ENCODE assay signal across 9 cellular contexts in the genomic region with DNA sequence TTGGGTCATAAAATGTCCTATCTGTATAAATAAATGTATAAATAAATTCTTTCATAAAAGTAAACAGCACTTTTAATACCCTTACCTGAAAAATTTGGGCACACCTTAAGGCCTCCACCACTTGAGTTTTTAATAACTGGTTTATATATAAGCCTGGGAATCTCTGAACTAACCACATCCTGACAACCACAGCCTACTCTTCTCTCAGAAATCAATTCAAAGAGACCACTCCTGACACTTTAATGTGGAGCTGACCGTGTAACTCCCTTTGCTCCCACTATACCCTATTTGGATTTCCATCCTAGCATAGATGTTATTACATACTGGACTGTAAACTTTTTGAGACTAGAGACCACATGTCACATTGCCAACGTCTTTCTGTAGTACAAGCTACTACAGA. TPM values are rescaled to one million over a fixed set of nuclear protein-coding genes. Genes with fewer than 3 reads are reported as not detected.
DNase-seq lines count a peak whose midpoint lies in the region; ATAC-seq, FAIRE-seq and TF ChIP-seq lines count a peak whose summit lies in the region.
"Had no signal": no experiment of that assay in that cellular context is flagged by ENCODE, and none has a peak within 500 bp of the region (broad histone marks: within the 10 kb centered on the region; RNA-seq: fewer than 3 reads in every experiment).

No MANE protein-coding gene starts in this region.

- no peak overlapping the region for H2AFZ ChIP-seq in K562 (ENCODE audit: low read depth, low read length)

- H3K27me3 ChIP-seq in heart right ventricle (no peaks in the 10 kb centered on the region), K562 (ENCODE audit: control insufficient read depth in 2 of 2, insufficient read depth in 2 of 2, low read length in 2 of 2) (no peaks in the 10 kb centered on the region), lower lobe of right lung (ENCODE audit: low read depth) (no peaks in the 10 kb centered on the region), uterus (no peaks in the 10 kb centered on the region), ovary (no peaks in the 10 kb centered on the region), MG63 (no peaks in the 10 kb centered on the region)

- H3K36me3 ChIP-seq in heart right ventricle, result no peaks in the 10 kb centered on the region
- 0 out of 3 replicates have a peak, but pooled peaks cover 5% of the 10 kb centered on the region for H3K36me3 ChIP-seq in K562 (ENCODE audit: control insufficient read depth, insufficient read depth, low read length)
- H3K36me3 ChIP-seq in lower lobe of right lung, result no peaks in the 10 kb centered on the region
- H3K36me3 ChIP-seq in uterus, result no peaks in the 10 kb centered on the region
- H3K36me3 ChIP-seq in ovary, result no peaks in the 10 kb centered on the region
- H3K36me3 ChIP-seq in MG63, result no peaks in the 10 kb centered on the region

- H3K9me3 ChIP-seq in heart right ventricle (no peaks in the 10 kb centered on the region), K562 (replicated peaks; ENCODE audit: control insufficient read depth, insufficient read depth, low read depth, low read length) (0 out of 2 replicates have a peak, but pooled peaks cover 3% of the 10 kb centered on the region), lower lobe of right lung (no peaks in the 10 kb centered on the region), uterus (no peaks in the 10 kb centered on the region), ovary (no peaks in the 10 kb centered on the region), MG63 (no peaks in the 10 kb centered on the region)

- H3K9me1 ChIP-seq in K562 (ENCODE audit: control insufficient read depth, insufficient read depth, low read length), result no peaks in the 10 kb centered on the region

- H3K4me2 ChIP-seq in K562 (ENCODE audit: insufficient read depth, low read length), result peak overlapping the region; percentile 44

- TF ChIP-seq RAD21 in K562 (CRISPR knock-in tag; conservative IDR thresholded peaks at IDR 0.05 in 1 of 2, IDR thresholded peaks at IDR 0.05 in 1 of 2), result no peak

- peak overlapping the region in 1 of 2 experiments; percentile 82; a peak in 2 of 4 replicates for H3K9ac ChIP-seq in K562 (ENCODE audit: insufficient read depth in 1 of 2, low read depth in 2 of 2, low read length in 2 of 2)

- intact Hi-C loops in heart right ventricle (cut with DNase I) (loop anchor here in 6 of 10 donors (5.0 to 10.0 kb wide), 7 partner anchors 169 to 647 kb away; partner anchors contain the start of gene CPEB2 (in 1 of the 6)), left ventricle myocardium superior (cut with micrococcal nuclease) (loop anchor here (10.0 kb wide), 1 partner anchor 167 kb away; no protein-coding TSS in a partner anchor), K562 (cut with micrococcal nuclease) (loop anchor here (5.0 to 10.0 kb wide), 5 partner anchors 66 to 647 kb away; partner anchors contain the start of genes CPEB2 and TAPT1), lower lobe of right lung (cut with DNase I) (no loop called here), uterus (cut with DNase I; ENCODE audit: low total_unique reads) (no loop called here), ovary (cut with DNase I) (loop anchor here in 3 of 4 donors (10.0 kb wide), 2 partner anchors 177 to 647 kb away; partner anchors contain the start of gene CPEB2 (in 1 of the 3))

- TF ChIP-seq EP300 in K562 (IDR thresholded peaks at IDR 0.05; ENCODE audit: low read length) (no peak), ovary (IDR thresholded peaks at IDR 0.05) (no peak)

- peaks cover 80% of the 10 kb centered on the region for H3K79me2 ChIP-seq in K562 (ENCODE audit: control insufficient read depth, insufficient read depth, low read length)

- DNase-seq in heart right ventricle, result no peak
- DNase-seq in left ventricle myocardium superior, result no peak
- DNase-seq in K562 (ENCODE audit: extremely low read depth in 1 of 4, low spot score in 3 of 4), result no peak
- no peak for DNase-seq in lower lobe of right lung
- DNase-seq in uterus, result no peak
- DNase-seq in ovary, result no peak
- DNase-seq in MG63, result no peak
- no peak for DNase-seq in amniotic stem cell (lab: John Stamatoyannopoulos, UW)

- H3K4me1 ChIP-seq in heart right ventricle, result peaks cover 4 to 85% (median 72%) of the 10 kb centered on the region in 9 donors
- H3K4me1 ChIP-seq in K562 (replicated peaks in 1 of 2; ENCODE audit: control insufficient read depth in 2 of 2, insufficient read depth in 2 of 2, low read length in 2 of 2), result peaks cover 15 to 21% of the 10 kb centered on the region in 2 experiments
- peaks cover 65% of the 10 kb centered on the region for H3K4me1 ChIP-seq in lower lobe of right lung
- H3K4me1 ChIP-seq in uterus, result peaks cover 0 to 5% of the 10 kb centered on the region in 2 donors
- H3K4me1 ChIP-seq in ovary (ENCODE audit: insufficient read depth), result peaks cover 10% of the 10 kb centered on the region

- no peak for TF ChIP-seq POLR2A in K562 (conservative IDR thresholded peaks at IDR 0.05)
- no peak for TF ChIP-seq POLR2A in uterus (IDR thresholded peaks at IDR 0.05)
- no peak for TF ChIP-seq POLR2A in ovary (IDR thresholded peaks at IDR 0.05)

- FAIRE-seq in K562 (lab: Jason Lieb, UNC), result no peak
- FAIRE-seq: small intestine had no signal

- no TSS peak for BruUV-seq in K562 (replicated peaks; lab: Mats Ljungman, UMichigan)

- H4K20me1 ChIP-seq in K562 (replicated peaks; ENCODE audit: control insufficient read depth, insufficient read depth, low read length), result no peaks in the 10 kb centered on the region

- H3K27ac ChIP-seq in heart right ventricle (peak overlapping the region in 7 of 10 donors; percentile 99 to 100 (median 99)), K562 (ENCODE audit: extremely low read depth, low read depth, low read length) (peak overlapping the region; percentile 81), lower lobe of right lung (peak overlapping the region; percentile 99), uterus (peak overlapping the region; percentile 95 to 100), ovary (peak overlapping the region in 1 of 2 donors; percentile 100)

- POLR2A ChIA-PET in K562 (lab: Yijun Ruan, JAX), result no interaction called here

- 24 to 25% methylated on average over 2 of the region's 2 CpGs for WGBS in heart right ventricle, 2 donors
- WGBS in K562 (ENCODE audit: insufficient coverage, low coverage, missing lambda C conversion rate), result 4% methylated on average over 2 of the region's 2 CpGs
- 10 to 19% (median 11%) methylated on average over 2 of the region's 2 CpGs for WGBS in ovary, 3 donors

- ATAC-seq in heart right ventricle (no peak), left ventricle myocardium superior (no peak), K562 (peak; percentile 1), lower lobe of right lung (no peak)

- peak overlapping the region in 6 of 10 donors; percentile 3 to 73 (median 72) for H3K4me3 ChIP-seq in heart right ventricle
- H3K4me3 ChIP-seq in K562, result no peak overlapping the region
- peak overlapping the region; percentile 68 for H3K4me3 ChIP-seq in lower lobe of right lung
- H3K4me3 ChIP-seq in uterus, result no peak overlapping the region
- H3K4me3 ChIP-seq in ovary, result no peak overlapping the region
- no peak overlapping the region for H3K4me3 ChIP-seq in MG63

- CTCF ChIA-PET in K562 (lab: Yijun Ruan, JAX; ENCODE audit: low intra/inter-chr PET ratio), result no interaction called here

- TF ChIP-seq CTCF in heart right ventricle (IDR thresholded peaks at IDR 0.05) (no peak), K562 (IDR thresholded peaks at IDR 0.05 in 2 of 3, conservative IDR thresholded peaks at IDR 0.05 in 1 of 3; ENCODE audit: insufficient read depth in 2 of 3, low read depth in 1 of 3, low read length in 3 of 3) (no peak), lower lobe of right lung (IDR thresholded peaks at IDR 0.05) (no peak), uterus (IDR thresholded peaks at IDR 0.05) (no peak), ovary (IDR thresholded peaks at IDR 0.05) (no peak)

- in situ Hi-C loops in K562 (cut with MboI), result loop anchor here (25.0 kb wide), 1 partner anchor 639 kb away; the partner anchor contains the start of gene CPEB2

RNA-seq across cellular contexts. Expression of gene FBXL5, which starts 3.5 kb away (rescaled TPM):
- total RNA-seq in heart right ventricle, result 100 to 1,000 TPM in 1 of 10 donors, 10 to 100 TPM in 9; 63.2 to 102 (median 77.3) TPM
- polyA plus RNA-seq in heart right ventricle, result 10 to 100 TPM; 32.8 to 35.7 TPM
- total RNA-seq in left ventricle myocardium superior, result 101 TPM
- 35.4 and 67.8 TPM in 2 replicates for total RNA-seq in K562 (2011; cell fraction: chromatin; rRNA removed; ENCODE audit: low replicate concordance)
- total RNA-seq in K562 (2011; cell fraction: nucleolus; rRNA removed), result 35.7 and 50.1 TPM in 2 replicates
- total RNA-seq in K562 (2011; cell fraction: nucleoplasm; rRNA removed), result 48.0 and 50.8 TPM in 2 replicates
- total RNA-seq in K562 (2014; rRNA removed), result 32.1 and 37.9 TPM in 2 replicates
- total RNA-seq in K562 (2014; rRNA removed; fragmentation: Illumina TruSeq; extraction: Trizol), result 25.3 and 27.9 TPM in 2 replicates
- 29.0 and 35.2 TPM in 2 replicates for total RNA-seq in K562 (2015; rRNA removed; fragmentation: Illumina TruSeq; extraction: Trizol)
- total RNA-seq in K562 (2021), result 22.1 and 23.5 TPM in 2 replicates
- 24.3 and 26.5 TPM in 2 replicates for polyA plus RNA-seq in K562 (2011; rRNA removed)
- polyA plus RNA-seq in K562 (2011; cell fraction: cytosol; rRNA removed), result 10.0 and 12.9 TPM in 2 replicates
- polyA plus RNA-seq in K562 (2011; cell fraction: nucleus; rRNA removed), result 25.4 and 27.0 TPM in 2 replicates
- 16.8 and 33.6 TPM in 2 replicates for polyA plus RNA-seq in K562 (2012)
- polyA plus RNA-seq in K562 (2014; fragmentation: Illumina TruSeq; extraction: Trizol), result 13.2 and 15.9 TPM in 2 replicates
- 10 to 100 TPM in 1 of 2 experiments, 1 to 10 TPM in 1; 6.0 to 10.8 TPM for polyA plus RNA-seq in K562 (2014; fragmentation: Nextera tagmentation; extraction: Ambion mirVana)
- 15.5 and 28.9 TPM in 2 replicates for polyA plus RNA-seq in K562 (2014; rRNA removed)
- polyA minus RNA-seq in K562 (2011; rRNA and poly(A)+ RNA removed), result 37.8 and 49.9 TPM in 2 replicates
- 11.3 and 16.2 TPM in 2 replicates for polyA minus RNA-seq in K562 (2011; cell fraction: cytosol; rRNA and poly(A)+ RNA removed)
- polyA minus RNA-seq in K562 (2011; cell fraction: nucleus; rRNA and poly(A)+ RNA removed), result 46.7 and 68.4 TPM in 2 replicates
- 113 TPM for total RNA-seq in lower lobe of right lung
- total RNA-seq in uterus, result 100 to 1,000 TPM in 3 of 4 donors, 10 to 100 TPM in 1; 69.7 to 261 (median 136) TPM
- total RNA-seq in ovary, result 100 to 1,000 TPM in 1 of 7 donors, 10 to 100 TPM in 6; 68.7 to 103 (median 90.4) TPM
- polyA plus RNA-seq in ovary, result 100 to 1,000 TPM in 1 of 2 donors, 10 to 100 TPM in 1; 68.8 to 104 TPM
- total RNA-seq in MG63 (2014; rRNA removed; shearing (Covaris generic); ENCODE audit: low replicate concordance), result 26.2 and 35.0 TPM in 2 replicates

RNA-seq across cellular contexts. Expression of gene FAM200B, which starts 29.9 kb away (rescaled TPM):
- 10 to 100 TPM; 19.7 to 38.7 (median 30.3) TPM for total RNA-seq in heart right ventricle
- 10 to 100 TPM; 21.7 to 23.2 TPM for polyA plus RNA-seq in heart right ventricle
- 30.9 TPM for total RNA-seq in left ventricle myocardium superior
- 8.1 and 22.4 TPM in 2 replicates for total RNA-seq in K562 (2011; cell fraction: chromatin; rRNA removed; ENCODE audit: low replicate concordance)
- total RNA-seq in K562 (2011; cell fraction: nucleolus; rRNA removed), result 4.8 and 5.4 TPM in 2 replicates
- 8.8 and 11.5 TPM in 2 replicates for total RNA-seq in K562 (2011; cell fraction: nucleoplasm; rRNA removed)
- 17.4 and 21.3 TPM in 2 replicates for total RNA-seq in K562 (2014; rRNA removed)
- total RNA-seq in K562 (2014; rRNA removed; fragmentation: Illumina TruSeq; extraction: Trizol), result 25.5 and 31.8 TPM in 2 replicates
- total RNA-seq in K562 (2015; rRNA removed; fragmentation: Illumina TruSeq; extraction: Trizol), result 33.4 and 36.3 TPM in 2 replicates
- 23.2 and 25.4 TPM in 2 replicates for total RNA-seq in K562 (2021)
- polyA plus RNA-seq in K562 (2011; rRNA removed), result 21.9 and 22.6 TPM in 2 replicates
- 5.5 and 12.1 TPM in 2 replicates for polyA plus RNA-seq in K562 (2011; cell fraction: cytosol; rRNA removed)
- polyA plus RNA-seq in K562 (2011; cell fraction: nucleus; rRNA removed), result 25.6 and 39.2 TPM in 2 replicates
- polyA plus RNA-seq in K562 (2012), result 44.3 and 49.2 TPM in 2 replicates
- 39.1 and 48.0 TPM in 2 replicates for polyA plus RNA-seq in K562 (2014; fragmentation: Illumina TruSeq; extraction: Trizol)
- 10 to 100 TPM; 23.2 to 27.6 TPM for polyA plus RNA-seq in K562 (2014; fragmentation: Nextera tagmentation; extraction: Ambion mirVana)
- polyA plus RNA-seq in K562 (2014; rRNA removed), result 23.3 and 30.3 TPM in 2 replicates
- polyA minus RNA-seq in K562 (2011; rRNA and poly(A)+ RNA removed), result 12.2 and 17.3 TPM in 2 replicates
- polyA minus RNA-seq in K562 (2011; cell fraction: cytosol; rRNA and poly(A)+ RNA removed), result 5.6 and 8.2 TPM in 2 replicates
- 14.4 and 34.0 TPM in 2 replicates for polyA minus RNA-seq in K562 (2011; cell fraction: nucleus; rRNA and poly(A)+ RNA removed)
- total RNA-seq in lower lobe of right lung, result 35.3 TPM
- total RNA-seq in uterus, result 100 to 1,000 TPM in 1 of 4 donors, 10 to 100 TPM in 3; 41.7 to 104 (median 54.8) TPM
- total RNA-seq in ovary, result 10 to 100 TPM; 40.7 to 60.0 (median 50.3) TPM
- polyA plus RNA-seq in ovary, result 10 to 100 TPM; 67.1 to 69.2 TPM
- 10.2 and 22.6 TPM in 2 replicates for total RNA-seq in MG63 (2014; rRNA removed; shearing (Covaris generic); ENCODE audit: low replicate concordance)

RNA-seq across cellular contexts. Expression of gene BST1, which starts 51.2 kb away (rescaled TPM):
- total RNA-seq in heart right ventricle, result 1 to 10 TPM; 1.3 to 5.7 (median 3.2) TPM
- polyA plus RNA-seq in heart right ventricle, result 1 to 10 TPM; 2.3 to 2.9 TPM
- total RNA-seq in left ventricle myocardium superior, result 3.6 TPM
- not detected in 2 replicates for total RNA-seq in K562 (2011; cell fraction: chromatin; rRNA removed; ENCODE audit: low replicate concordance)
- not detected in 2 replicates for total RNA-seq in K562 (2011; cell fraction: nucleolus; rRNA removed)
- not detected in 2 replicates for total RNA-seq in K562 (2011; cell fraction: nucleoplasm; rRNA removed)
- not detected in 2 replicates for total RNA-seq in K562 (2014; rRNA removed)
- total RNA-seq in K562 (2014; rRNA removed; fragmentation: Illumina TruSeq; extraction: Trizol), result not detected in 2 replicates
- total RNA-seq in K562 (2015; rRNA removed; fragmentation: Illumina TruSeq; extraction: Trizol), result not detected in 2 replicates
- total RNA-seq in K562 (2021), result not detected in 2 replicates
- polyA plus RNA-seq in K562 (2011; rRNA removed), result 0.07 TPM in 2 replicates
- 0.04 TPM in 1 of 2 replicates, not detected in the other for polyA plus RNA-seq in K562 (2011; cell fraction: cytosol; rRNA removed)
- 0.20 TPM in 1 of 2 replicates, not detected in the other for polyA plus RNA-seq in K562 (2011; cell fraction: nucleus; rRNA removed)
- 0.12 and 0.42 TPM in 2 replicates for polyA plus RNA-seq in K562 (2012)
- not detected in 2 replicates for polyA plus RNA-seq in K562 (2014; fragmentation: Illumina TruSeq; extraction: Trizol)
- polyA plus RNA-seq in K562 (2014; fragmentation: Nextera tagmentation; extraction: Ambion mirVana), result under 1 TPM; 0.04 to 0.38 TPM
- not detected in 2 replicates for polyA plus RNA-seq in K562 (2014; rRNA removed)
- polyA minus RNA-seq in K562 (2011; rRNA and poly(A)+ RNA removed), result 0.39 TPM in 1 of 2 replicates, not detected in the other
- polyA minus RNA-seq in K562 (2011; cell fraction: cytosol; rRNA and poly(A)+ RNA removed), result not detected in 2 replicates
- not detected in 2 replicates for polyA minus RNA-seq in K562 (2011; cell fraction: nucleus; rRNA and poly(A)+ RNA removed)
- total RNA-seq in lower lobe of right lung, result 17.8 TPM
- 10 to 100 TPM in 1 of 4 donors, 1 to 10 TPM in 2, not detected in 1; 1.5 to 11.4 (median 7.7) TPM for total RNA-seq in uterus
- total RNA-seq in ovary, result 1 to 10 TPM; 5.6 to 9.8 (median 6.8) TPM
- 10 to 100 TPM; 10.9 to 18.5 TPM for polyA plus RNA-seq in ovary
- total RNA-seq in MG63 (2014; rRNA removed; shearing (Covaris generic); ENCODE audit: low replicate concordance), result 2.0 and 3.3 TPM in 2 replicates

Comparison
In these comparisons a context has a peak if more than half of its experiments do, and no peak if none do; other contexts are left out.
1. H3K4me3 ChIP-seq: peak in heart right ventricle (6 of 10) and lower lobe of right lung (single experiment); none in K562 (single experiment), uterus (0 of 2), ovary (single experiment) and MG63 (single experiment).
2. intact Hi-C loops: an anchor here in heart right ventricle (5.0 to 10.0 kb wide), left ventricle myocardium superior (10.0 kb wide), K562 (5.0 to 10.0 kb wide) and ovary (10.0 kb wide); none called in lower lobe of right lung and uterus.